In genomic region chr9:87894998-87895625, GRCh38 we compare ENCODE assay signal across 1 cellular context.
TF ChIP-seq lines count a peak whose summit lies in the region.

No MANE protein-coding gene starts in this region.

TF ChIP-seq in HepG2, 621 proteins besides CTCF, POLR2A, EP300 and RAD21 (continued from another document):
- no peak for TF ChIP-seq ZNF788 (CRISPR knock-in tag; IDR thresholded peaks at IDR 0.05; ENCODE audit: borderline replicate concordance)
- TF ChIP-seq KDM6A (CRISPR knock-in tag; IDR thresholded peaks at IDR 0.05; ENCODE audit: low read depth): no peak
- TF ChIP-seq ZNF879 (CRISPR knock-in tag; IDR thresholded peaks at IDR 0.05): no peak
- TF ChIP-seq SMAD9 (CRISPR knock-in tag; IDR thresholded peaks at IDR 0.05): no peak
- no peak for TF ChIP-seq SIN3A (IDR thresholded peaks at IDR 0.05; ENCODE audit: borderline replicate concordance, low read depth, low read length)
- no peak for TF ChIP-seq U2AF1 (optimal IDR thresholded peaks at IDR 0.05; ENCODE audit: low read depth, low read length)
